8 cellular contexts compared by ENCODE assay signal in the genomic region with DNA sequence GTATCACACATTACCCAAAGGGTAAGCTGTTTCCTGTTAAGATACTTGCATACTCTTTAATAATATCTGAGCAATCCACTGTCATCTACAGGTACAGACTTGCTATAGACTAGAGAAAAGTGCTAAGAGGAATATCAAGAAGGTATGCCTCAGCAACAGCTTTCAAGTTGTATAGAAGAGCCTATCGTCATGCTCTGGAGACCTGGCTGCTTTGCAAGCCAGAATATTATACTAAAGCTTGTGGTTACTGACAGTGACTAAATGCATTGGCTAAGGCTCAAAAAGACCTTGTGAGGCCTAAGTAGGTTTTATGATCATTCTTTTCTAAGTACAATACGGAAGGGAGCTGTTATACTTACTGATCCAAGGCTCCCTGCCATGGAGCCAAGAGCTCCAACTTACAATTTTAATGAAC. TPM values are rescaled to one million over a fixed set of nuclear protein-coding genes. Genes with fewer than 3 reads are reported as not detected.
DNase-seq lines count a peak whose midpoint lies in the region; ATAC-seq and TF ChIP-seq lines count a peak whose summit lies in the region.

No MANE protein-coding gene starts in this region.

- TF ChIP-seq RAD21 in Ishikawa (IDR thresholded peaks at IDR 0.05; ENCODE audit: low read depth): no peak

- DNase-seq in GM06990 (ENCODE audit: extremely low read depth, insufficient read length) (peak; percentile 12), adipocyte (ENCODE audit: low read depth) (peak; percentile 78), pons (ENCODE audit: low spot score) (no peak), testis (no peak), NCI-H146 treated with DMSO at 0.1 percent for 48 hours (lab: John Stamatoyannopoulos, UW; ENCODE audit: unreplicated experiment) (no peak)

- TF ChIP-seq EP300 in Ishikawa (IDR thresholded peaks at IDR 0.05; ENCODE audit: borderline replicate concordance): no peak

- ATAC-seq in GM21529 (IDR thresholded peaks at IDR 0.05; ENCODE audit: unreplicated experiment): peak; percentile 93

- 12 to 14% methylated on average over 1 to 2 of the region's 2 CpGs for WGBS in testis, 2 donors

- H3K27ac ChIP-seq in rectal smooth muscle tissue (ENCODE audit: low read depth, low read length) (peak overlapping the region; percentile 32), testis (no peak overlapping the region)

- H3K9me3 ChIP-seq in adipocyte (ENCODE audit: control insufficient read depth, low read length): no peaks in the 10 kb centered on the region
- no peaks in the 10 kb centered on the region for H3K9me3 ChIP-seq in testis

- H3K27me3 ChIP-seq in GM06990 (replicated peaks; ENCODE audit: control insufficient read depth, insufficient read depth, low read length) (no peaks in the 10 kb centered on the region), adipocyte (replicated peaks; ENCODE audit: control insufficient read depth, insufficient read depth, low read length) (no peaks in the 10 kb centered on the region), rectal smooth muscle tissue (ENCODE audit: control insufficient read depth, insufficient read depth, low read length) (no peaks in the 10 kb centered on the region), testis (no peaks in the 10 kb centered on the region)

- H3K4me1 ChIP-seq in adipocyte (ENCODE audit: control insufficient read depth, insufficient read depth, low read length) (peaks cover 16% of the 10 kb centered on the region), rectal smooth muscle tissue (ENCODE audit: control insufficient read depth, insufficient read depth, low read length) (peaks cover 5% of the 10 kb centered on the region), testis (no peaks in the 10 kb centered on the region)

- intact Hi-C loops in testis (cut with DNase I; ENCODE audit: low total_unique reads): no loop called here

- no peak overlapping the region for H3K4me3 ChIP-seq in GM06990 (replicated peaks; ENCODE audit: low read depth, low read length)
- no peak overlapping the region for H3K4me3 ChIP-seq in adipocyte (ENCODE audit: low read length)
- H3K4me3 ChIP-seq in rectal smooth muscle tissue (ENCODE audit: low read length): no peak overlapping the region
- no peak overlapping the region for H3K4me3 ChIP-seq in testis

- H3K9ac ChIP-seq in adipocyte (ENCODE audit: low read length) (no peak overlapping the region), rectal smooth muscle tissue (ENCODE audit: low read length) (no peak overlapping the region)

- H3K36me3 ChIP-seq in GM06990 (ENCODE audit: control insufficient read depth, insufficient read depth, low read length) (peaks cover 1% of the 10 kb centered on the region; the same call in 1 of the 2 replicates), adipocyte (ENCODE audit: control insufficient read depth, insufficient read depth, low read length, severe bottlenecking) (peaks cover 15% of the 10 kb centered on the region), rectal smooth muscle tissue (ENCODE audit: control insufficient read depth, insufficient read depth, low read length) (no peaks in the 10 kb centered on the region), testis (ENCODE audit: low read depth, missing control alignments) (no peaks in the 10 kb centered on the region)

- TF ChIP-seq POLR2A in testis (IDR thresholded peaks at IDR 0.05): no peak

- TF ChIP-seq CTCF in GM06990 (IDR thresholded peaks at IDR 0.05; ENCODE audit: insufficient read depth, low read length, poor library complexity, severe bottlenecking): no peak
- no peak for TF ChIP-seq CTCF in testis (IDR thresholded peaks at IDR 0.05)

TF ChIP-seq in Ishikawa, 13 proteins besides CTCF, POLR2A, EP300 and RAD21:
- TF ChIP-seq EGR1 (IDR thresholded peaks at IDR 0.05): no peak
- no peak for TF ChIP-seq YY1 (IDR thresholded peaks at IDR 0.05; ENCODE audit: low read depth)
- peak; percentile 41 for TF ChIP-seq NFIC (IDR thresholded peaks at IDR 0.05)
- no peak for TF ChIP-seq TCF12 (IDR thresholded peaks at IDR 0.05; ENCODE audit: low read depth)
- TF ChIP-seq CREB1 (IDR thresholded peaks at IDR 0.05; ENCODE audit: low read depth): no peak
- TF ChIP-seq, protein P1, sequence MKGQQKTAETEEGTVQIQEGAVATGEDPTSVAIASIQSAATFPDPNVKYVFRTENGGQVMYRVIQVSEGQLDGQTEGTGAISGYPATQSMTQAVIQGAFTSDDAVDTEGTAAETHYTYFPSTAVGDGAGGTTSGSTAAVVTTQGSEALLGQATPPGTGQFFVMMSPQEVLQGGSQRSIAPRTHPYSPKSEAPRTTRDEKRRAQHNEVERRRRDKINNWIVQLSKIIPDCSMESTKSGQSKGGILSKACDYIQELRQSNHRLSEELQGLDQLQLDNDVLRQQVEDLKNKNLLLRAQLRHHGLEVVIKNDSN (IDR thresholded peaks at IDR 0.05): no peak

RNA-seq across cellular contexts. Expression of gene LAMP2, which starts 11.3 kb away (rescaled TPM):
- total RNA-seq in testis: 100 to 1,000 TPM in 1 of 2 donors, 10 to 100 TPM in 1; 99.3 to 130 TPM
- polyA plus RNA-seq in testis (ENCODE audit: insufficient read depth, low read depth, low replicate concordance): 86.5 TPM

Comparison
In these comparisons a context has a peak if more than half of its experiments do, and no peak if none do; other contexts are left out.
1. DNase-seq: peak in GM06990 (single experiment) and adipocyte (single experiment); none in pons (single experiment), testis (single experiment) and NCI-H146 treated with DMSO at 0.1 percent for 48 hours (single experiment).